Comparison of ENCODE assay signal across 8 cellular contexts in genomic region chr3:40453933-40454332, GRCh38. TPM values are rescaled to one million over a fixed set of nuclear protein-coding genes. Genes with fewer than 3 reads are reported as not detected.
DNase-seq lines count a peak whose midpoint lies in the region; ATAC-seq and TF ChIP-seq lines count a peak whose summit lies in the region.

No MANE protein-coding gene starts in this region.

- peak overlapping the region; percentile 47 for H3K27ac ChIP-seq in A673 (ENCODE audit: low read depth, low read length, poor library complexity, severe bottlenecking)
- H3K27ac ChIP-seq in breast epithelium: peak overlapping the region in 1 of 2 donors; percentile 96

- no peak for TF ChIP-seq CTCF in A673 (conservative IDR thresholded peaks at IDR 0.05; ENCODE audit: low read depth, low read length)
- TF ChIP-seq CTCF in HFFc6 (IDR thresholded peaks at IDR 0.05): no peak
- TF ChIP-seq CTCF in breast epithelium (IDR thresholded peaks at IDR 0.05): no peak

- peaks cover 29% of the 10 kb centered on the region for H3K36me3 Mint-ChIP-seq in HFFc6 (ENCODE audit: low read depth)
- peaks cover 0 to 9% of the 10 kb centered on the region in 2 donors for H3K36me3 Mint-ChIP-seq in naive B cell

- H3K27ac Mint-ChIP-seq in HFFc6 (peak overlapping the region; percentile 86), naive B cell (peak overlapping the region; percentile 24 to 99 (median 81))

- H3K27me3 Mint-ChIP-seq in HFFc6 (ENCODE audit: insufficient read depth) (peaks cover 5% of the 10 kb centered on the region), naive B cell (no peaks in the 10 kb centered on the region)

- H3K4me3 Mint-ChIP-seq in HFFc6: peak overlapping the region; percentile 94
- H3K4me3 Mint-ChIP-seq in naive B cell: peak overlapping the region in 6 of 8 donors; percentile 25 to 97 (median 88)

- H3K9me3 Mint-ChIP-seq in HFFc6 (peaks cover 5% of the 10 kb centered on the region; the same call in 1 of the 2 replicates), naive B cell (peaks cover 0 to 4% (median 0%) of the 10 kb centered on the region in 7 donors)

- ATAC-seq in naive B cell (ENCODE audit: low read depth in 2 of 2) (no peak), HG03354 (IDR thresholded peaks at IDR 0.05; ENCODE audit: poor library complexity, severe bottlenecking, unreplicated experiment) (no peak), HG02884 (IDR thresholded peaks at IDR 0.05; ENCODE audit: unreplicated experiment) (no peak)

- H3K27me3 ChIP-seq in A673 (replicated peaks; ENCODE audit: insufficient read depth, low read depth, low read length, poor library complexity) (no peaks in the 10 kb centered on the region), breast epithelium (no peaks in the 10 kb centered on the region)

- CTCF ChIA-PET in A673 (lab: Charles Lee): no interaction called here

- peaks cover 4% of the 10 kb centered on the region for H3K4me1 ChIP-seq in A673 (ENCODE audit: insufficient read depth, low read length, poor library complexity, severe bottlenecking)
- peaks cover 2 to 11% of the 10 kb centered on the region in 2 donors for H3K4me1 ChIP-seq in breast epithelium

- H3K9me3 ChIP-seq in A673 (ENCODE audit: low read depth, low read length, poor library complexity, severe bottlenecking) (no peaks in the 10 kb centered on the region), breast epithelium (no peaks in the 10 kb centered on the region)

- peaks cover 10% of the 10 kb centered on the region for H3K36me3 ChIP-seq in A673 (ENCODE audit: insufficient read depth, low read length, poor library complexity, severe bottlenecking)
- no peaks in the 10 kb centered on the region for H3K36me3 ChIP-seq in breast epithelium

- DNase-seq in A673 (ENCODE audit: low spot score): no peak
- DNase-seq in HFFc6: no peak
- no peak for DNase-seq in breast epithelium (ENCODE audit: low spot score in 2 of 2)
- no peak for DNase-seq in naive B cell
- DNase-seq in foreskin melanocyte: no peak
- DNase-seq in T-helper 9 cell: no peak

- no TSS peak for BruUV-seq in A673 (replicated peaks; lab: Mats Ljungman, UMichigan)

- POLR2A ChIA-PET in A673 (lab: Charles Lee; ENCODE audit: low non-redundant PET): no interaction called here

- peak overlapping the region; percentile 59 for H3K4me3 ChIP-seq in A673 (ENCODE audit: low read depth, low read length, poor library complexity, severe bottlenecking)
- peak overlapping the region; percentile 63 to 78 (median 68) for H3K4me3 ChIP-seq in breast epithelium

- H3K4me1 Mint-ChIP-seq in HFFc6 (ENCODE audit: low read depth) (peaks cover 66% of the 10 kb centered on the region), naive B cell (peaks cover 28 to 48% (median 34%) of the 10 kb centered on the region in 3 donors)

- no peak for TF ChIP-seq POLR2A in breast epithelium (IDR thresholded peaks at IDR 0.05)

- intact Hi-C loops in A673 (cut with micrococcal nuclease; ENCODE audit: unreplicated experiment): no loop called here
- intact Hi-C loops in breast epithelium (cut with DNase I; ENCODE audit: low total_unique reads): loop anchor here (2.0 kb wide), 1 partner anchor 73 kb away; no protein-coding TSS in a partner anchor

RNA-seq across cellular contexts. Expression of gene RPL14, which starts 3.2 kb away (rescaled TPM):
- total RNA-seq in A673 (2021) (980 and 1,046 TPM in 2 replicates), breast epithelium (100 to 1,000 TPM; 369 to 547 (median 461) TPM)
- total RNA-seq in HFFc6 (2021; fragmentation: NEBNext Ultra II Directional; extraction: Animal tissue kit (Norgen Biotek cat#: 25700)): 1,000 to 10,000 TPM; 1,695 to 2,062 (median 1,834) TPM
- polyA plus RNA-seq in naive B cell (ENCODE audit: low read depth in 6 of 6): 1,000 to 10,000 TPM in 2 of 6 donors, 100 to 1,000 TPM in 4; 532 to 1,400 (median 952) TPM

RNA-seq across cellular contexts. Expression of gene ZNF619, which starts 23.0 kb away (rescaled TPM):
- total RNA-seq in A673 (2021) (3.3 and 4.3 TPM in 2 replicates), breast epithelium (1 to 10 TPM; 4.8 to 8.3 (median 6.2) TPM)
- 1 to 10 TPM; 3.2 to 5.1 (median 4.7) TPM for total RNA-seq in HFFc6 (2021; fragmentation: NEBNext Ultra II Directional; extraction: Animal tissue kit (Norgen Biotek cat#: 25700))
- polyA plus RNA-seq in naive B cell (ENCODE audit: low read depth in 6 of 6): 1 to 10 TPM in 5 of 6 donors, not detected in 1; 3.7 to 9.1 (median 5.6) TPM

RNA-seq across cellular contexts. Expression of gene ZNF620, which starts 51.9 kb away (rescaled TPM):
- 6.0 and 7.9 TPM in 2 replicates for total RNA-seq in A673 (2021)
- 1 to 10 TPM in 1 of 6 experiments, under 1 TPM in 5; 0.54 to 1.2 (median 0.69) TPM for total RNA-seq in HFFc6 (2021; fragmentation: NEBNext Ultra II Directional; extraction: Animal tissue kit (Norgen Biotek cat#: 25700))
- total RNA-seq in breast epithelium: 1 to 10 TPM in 2 of 3 donors, under 1 TPM in 1; 0.96 to 6.2 (median 4.1) TPM
- polyA plus RNA-seq in naive B cell (ENCODE audit: low read depth in 6 of 6): 1 to 10 TPM in 5 of 6 donors, not detected in 1; 2.8 to 4.3 (median 3.4) TPM
